Comparison of ENCODE assay signal across 8 cellular contexts in the genomic region with DNA sequence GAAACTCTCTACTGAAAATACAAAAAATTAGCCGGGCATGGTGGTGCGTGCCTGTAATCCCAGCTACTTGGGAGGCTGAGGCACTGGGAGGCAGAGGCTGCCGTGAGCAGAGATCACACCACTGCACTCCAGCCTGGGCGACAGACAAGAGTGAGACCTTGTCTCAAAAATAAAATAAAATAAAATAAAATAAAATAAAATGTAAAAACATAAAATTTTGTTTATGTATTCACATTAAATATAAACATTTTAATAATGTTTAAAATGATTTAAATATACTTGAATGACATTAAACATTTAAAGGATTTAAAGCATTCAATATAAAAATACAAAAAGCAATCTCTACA.
DNase-seq lines count a peak whose midpoint lies in the region; ATAC-seq and TF ChIP-seq lines count a peak whose summit lies in the region.
"Not testable (repeated sequence)": the region's sequence is repeated elsewhere in the genome, so short reads cannot be mapped to it uniquely, and the experiment has no call there.

No MANE protein-coding gene starts in this region.

- not testable (repeated sequence) for H3K9me3 ChIP-seq in BLaER1 treated with 17β-estradiol and CSF1 and Interleukin-3, amounts not matched to agents 10 nM and 100 nM (replicated peaks in 1 of 11); PC-9 (ENCODE audit: insufficient read depth, low read depth); smooth muscle cell (replicated peaks; ENCODE audit: low read depth)

- ATAC-seq in activated CD8-positive, alpha-beta T cell treated with anti-CD3 and anti-CD28 coated beads for 36 hours; left ventricle myocardium superior; natural killer cell: not testable (repeated sequence)

- peak overlapping the region; percentile 57 for H3K27ac Mint-ChIP-seq in activated CD8-positive, alpha-beta T cell treated with anti-CD3 and anti-CD28 coated beads for 36 hours
- H3K27ac Mint-ChIP-seq in activated naive CD8-positive, alpha-beta T cell treated with anti-CD3 and anti-CD28 coated beads for 36 hours, result peak overlapping the region; percentile 56
- peak overlapping the region; percentile 54 for H3K27ac Mint-ChIP-seq in dendritic cell treated with granulocyte-macrophage colony-stimulating factor and Interleukin-4, amounts not matched to agents 40 ng/mL and 50 ng/mL, for 4 days
- H3K27ac Mint-ChIP-seq in natural killer cell, result peak overlapping the region; percentile 18 to 70

- TF ChIP-seq CTCF in PC-9 (conservative IDR thresholded peaks at IDR 0.05); activated CD8-positive, alpha-beta T cell treated with anti-CD3 and anti-CD28 coated beads for 36 hours (IDR thresholded peaks at IDR 0.05); natural killer cell (IDR thresholded peaks at IDR 0.05); smooth muscle cell (IDR thresholded peaks at IDR 0.05; ENCODE audit: borderline replicate concordance, insufficient read depth, poor library complexity, severe bottlenecking): not testable (repeated sequence)

- H3K27ac ChIP-seq in BLaER1 treated with 17β-estradiol and CSF1 and Interleukin-3, amounts not matched to agents 10 nM and 100 nM, result peak overlapping the region in 6 of 11 experiments; percentile 16 to 63 (median 52); a peak in 7 of 22 replicates
- peak overlapping the region; percentile 83 for H3K27ac ChIP-seq in PC-9
- peak overlapping the region; percentile 18 for H3K27ac ChIP-seq in smooth muscle cell (ENCODE audit: low read depth)

- peaks cover 94 to 100% (median 100%) of the 10 kb centered on the region in 10 experiments for H3K4me1 ChIP-seq in BLaER1 treated with 17β-estradiol and CSF1 and Interleukin-3, amounts not matched to agents 10 nM and 100 nM
- peaks cover 95% of the 10 kb centered on the region for H3K4me1 ChIP-seq in PC-9 (replicated peaks; ENCODE audit: insufficient read depth)
- H3K4me1 ChIP-seq in smooth muscle cell (ENCODE audit: low read depth), result peaks cover 22% of the 10 kb centered on the region

- CTCF ChIA-PET in PC-9 (lab: Charles Lee), result interaction anchor here (0.7 kb wide), 1 partner anchor 65 kb away, joined by 4 read pairs; no protein-coding TSS in a partner anchor
- CTCF ChIA-PET in activated CD8-positive, alpha-beta T cell treated with anti-CD3 and anti-CD28 coated beads for 36 hours (lab: Charles Lee), result interaction anchor here (0.8 to 1.5 kb wide), 3 partner anchors 27 to 179 kb away, joined by 3 to 5 read pairs (median 4); partner anchors contain the start of gene SPG7

- BruUV-seq in PC-9 (replicated peaks; lab: Mats Ljungman, UMichigan), result not testable (repeated sequence)

- 99% methylated on average over 4 of the region's 4 CpGs for WGBS in smooth muscle cell (ENCODE audit: low lambda C conversion rate)

- intact Hi-C loops in PC-9 (cut with micrococcal nuclease; ENCODE audit: unreplicated experiment), result loop anchor here (1.0 to 5.0 kb wide), 4 partner anchors 10 to 179 kb away; partner anchors contain the start of gene SPG7
- intact Hi-C loops in activated CD8-positive, alpha-beta T cell treated with anti-CD3 and anti-CD28 coated beads for 36 hours (cut with micrococcal nuclease), result not testable (repeated sequence)
- intact Hi-C loops in dendritic cell treated with granulocyte-macrophage colony-stimulating factor and Interleukin-4, amounts not matched to agents 40 ng/mL and 50 ng/mL, for 4 days (cut with micrococcal nuclease), result loop anchor here (5.0 kb wide), 1 partner anchor 177 kb away; the partner anchor contains the start of gene SPG7
- intact Hi-C loops in left ventricle myocardium superior (cut with micrococcal nuclease), result loop anchor here (5.0 kb wide), 1 partner anchor 227 kb away; no protein-coding TSS in a partner anchor
- intact Hi-C loops in natural killer cell (cut with micrococcal nuclease), result loop anchor here (5.0 kb wide), 1 partner anchor 157 kb away; no protein-coding TSS in a partner anchor

- H3K36me3 Mint-ChIP-seq in activated CD8-positive, alpha-beta T cell treated with anti-CD3 and anti-CD28 coated beads for 36 hours (ENCODE audit: low read depth); natural killer cell: not testable (repeated sequence)
- peaks cover 15% of the 10 kb centered on the region for H3K36me3 Mint-ChIP-seq in activated naive CD8-positive, alpha-beta T cell treated with anti-CD3 and anti-CD28 coated beads for 36 hours
- H3K36me3 Mint-ChIP-seq in dendritic cell treated with granulocyte-macrophage colony-stimulating factor and Interleukin-4, amounts not matched to agents 40 ng/mL and 50 ng/mL, for 4 days (ENCODE audit: low read depth), result peaks cover 22% of the 10 kb centered on the region

- H3K9ac ChIP-seq in BLaER1 treated with 17β-estradiol and CSF1 and Interleukin-3, amounts not matched to agents 10 nM and 100 nM, result peak overlapping the region in 2 of 11 experiments; percentile 43 to 65; a peak in 3 of 22 replicates
- H3K9ac ChIP-seq in smooth muscle cell (ENCODE audit: low read depth), result not testable (repeated sequence)

- peaks cover 93% of the 10 kb centered on the region for H3K79me2 ChIP-seq in PC-9 (ENCODE audit: low read depth)
- H3K79me2 ChIP-seq in smooth muscle cell (ENCODE audit: low read depth), result peaks cover 98% of the 10 kb centered on the region

- not testable (repeated sequence) for H2AFZ ChIP-seq in PC-9; smooth muscle cell (ENCODE audit: low read depth)

- not testable (repeated sequence) for DNase-seq in PC-9; activated CD8-positive, alpha-beta T cell treated with anti-CD3 and anti-CD28 coated beads for 36 hours; activated naive CD8-positive, alpha-beta T cell treated with anti-CD3 and anti-CD28 coated beads for 36 hours; natural killer cell; smooth muscle cell (lab: John Stamatoyannopoulos, UW; ENCODE audit: unreplicated experiment)
- DNase-seq in left ventricle myocardium superior, result peak; percentile 15

- not testable (repeated sequence) for H3K9me2 ChIP-seq in PC-9 (ENCODE audit: insufficient read depth)

- H3K4me2 ChIP-seq in BLaER1 treated with 17β-estradiol and CSF1 and Interleukin-3, amounts not matched to agents 10 nM and 100 nM, result peak overlapping the region; percentile 85 to 98 (median 90)
- H3K4me2 ChIP-seq in PC-9, result peak overlapping the region; percentile 70
- H3K4me2 ChIP-seq in smooth muscle cell, result not testable (repeated sequence)

- not testable (repeated sequence) for H3K27me3 ChIP-seq in BLaER1 treated with 17β-estradiol and CSF1 and Interleukin-3, amounts not matched to agents 10 nM and 100 nM; PC-9 (ENCODE audit: insufficient read depth, low read depth); smooth muscle cell (ENCODE audit: low read depth)

- H3K4me3 Mint-ChIP-seq in activated CD8-positive, alpha-beta T cell treated with anti-CD3 and anti-CD28 coated beads for 36 hours, result peak overlapping the region; percentile 49
- not testable (repeated sequence) for H3K4me3 Mint-ChIP-seq in activated naive CD8-positive, alpha-beta T cell treated with anti-CD3 and anti-CD28 coated beads for 36 hours
- peak overlapping the region; percentile 35 for H3K4me3 Mint-ChIP-seq in dendritic cell treated with granulocyte-macrophage colony-stimulating factor and Interleukin-4, amounts not matched to agents 40 ng/mL and 50 ng/mL, for 4 days
- H3K4me3 Mint-ChIP-seq in natural killer cell, result peak overlapping the region; percentile 40

- peaks cover 60% of the 10 kb centered on the region for H3F3A ChIP-seq in PC-9 (ENCODE audit: insufficient read depth, low read depth)
- H3F3A ChIP-seq in smooth muscle cell (ENCODE audit: low read depth), result peaks cover 15% of the 10 kb centered on the region

- H4K20me1 ChIP-seq in BLaER1 treated with 17β-estradiol and CSF1 and Interleukin-3, amounts not matched to agents 10 nM and 100 nM, result peaks cover 100% of the 10 kb centered on the region in 11 experiments
- peaks cover 70% of the 10 kb centered on the region for H4K20me1 ChIP-seq in PC-9 (ENCODE audit: insufficient read depth)
- H4K20me1 ChIP-seq in smooth muscle cell (ENCODE audit: low read depth), result peaks cover 100% of the 10 kb centered on the region

- H3K36me3 ChIP-seq in BLaER1 treated with 17β-estradiol and CSF1 and Interleukin-3, amounts not matched to agents 10 nM and 100 nM, result peaks cover 6 to 25% (median 20%) of the 10 kb centered on the region in 11 experiments; a peak in 19 of 22 replicates
- peaks cover 18% of the 10 kb centered on the region; the same call in 1 of the 2 replicates for H3K36me3 ChIP-seq in PC-9 (ENCODE audit: low read depth)
- not testable (repeated sequence) for H3K36me3 ChIP-seq in smooth muscle cell (ENCODE audit: low read depth)

- POLR2A ChIA-PET in PC-9 (lab: Charles Lee; ENCODE audit: unreplicated experiment), result interaction anchor here (0.6 kb wide), 1 partner anchor 543 kb away, joined by 6 read pairs; the partner anchor contains the start of gene TCF25
- POLR2A ChIA-PET in activated CD8-positive, alpha-beta T cell treated with anti-CD3 and anti-CD28 coated beads for 36 hours (lab: Charles Lee), result interaction anchor here (0.6 to 1.2 kb wide), 4 partner anchors 56 to 198 kb away, joined by 3 to 4 read pairs (median 3); no protein-coding TSS in a partner anchor

- not testable (repeated sequence) for H3K27me3 Mint-ChIP-seq in activated CD8-positive, alpha-beta T cell treated with anti-CD3 and anti-CD28 coated beads for 36 hours; activated naive CD8-positive, alpha-beta T cell treated with anti-CD3 and anti-CD28 coated beads for 36 hours; dendritic cell treated with granulocyte-macrophage colony-stimulating factor and Interleukin-4, amounts not matched to agents 40 ng/mL and 50 ng/mL, for 4 days; natural killer cell (ENCODE audit: low read depth in 2 of 2)

- not testable (repeated sequence) for H3K9me3 Mint-ChIP-seq in activated CD8-positive, alpha-beta T cell treated with anti-CD3 and anti-CD28 coated beads for 36 hours; activated naive CD8-positive, alpha-beta T cell treated with anti-CD3 and anti-CD28 coated beads for 36 hours; dendritic cell treated with granulocyte-macrophage colony-stimulating factor and Interleukin-4, amounts not matched to agents 40 ng/mL and 50 ng/mL, for 4 days; natural killer cell

- peak overlapping the region in 1 of 10 experiments; percentile 28; a peak in 1 of 20 replicates for H3K4me3 ChIP-seq in BLaER1 treated with 17β-estradiol and CSF1 and Interleukin-3, amounts not matched to agents 10 nM and 100 nM
- not testable (repeated sequence) for H3K4me3 ChIP-seq in PC-9, smooth muscle cell

- H3K4me1 Mint-ChIP-seq in activated CD8-positive, alpha-beta T cell treated with anti-CD3 and anti-CD28 coated beads for 36 hours (ENCODE audit: low read depth), result peaks cover 86% of the 10 kb centered on the region
- peaks cover 84% of the 10 kb centered on the region for H3K4me1 Mint-ChIP-seq in activated naive CD8-positive, alpha-beta T cell treated with anti-CD3 and anti-CD28 coated beads for 36 hours
- peaks cover 78% of the 10 kb centered on the region for H3K4me1 Mint-ChIP-seq in dendritic cell treated with granulocyte-macrophage colony-stimulating factor and Interleukin-4, amounts not matched to agents 40 ng/mL and 50 ng/mL, for 4 days (ENCODE audit: low read depth)
- peaks cover 77 to 78% of the 10 kb centered on the region in 2 donors for H3K4me1 Mint-ChIP-seq in natural killer cell

Comparison
In these comparisons a context has a peak if more than half of its experiments do, and no peak if none do; other contexts are left out.
1. H3K27ac ChIP-seq: peak in every context shown above with its lines; median percentile 83 in PC-9; 52 in BLaER1 treated with 17β-estradiol and CSF1 and Interleukin-3, amounts not matched to agents 10 nM and 100 nM; 18 in smooth muscle cell.